8 cellular contexts compared by ENCODE assay signal in the genomic region with DNA sequence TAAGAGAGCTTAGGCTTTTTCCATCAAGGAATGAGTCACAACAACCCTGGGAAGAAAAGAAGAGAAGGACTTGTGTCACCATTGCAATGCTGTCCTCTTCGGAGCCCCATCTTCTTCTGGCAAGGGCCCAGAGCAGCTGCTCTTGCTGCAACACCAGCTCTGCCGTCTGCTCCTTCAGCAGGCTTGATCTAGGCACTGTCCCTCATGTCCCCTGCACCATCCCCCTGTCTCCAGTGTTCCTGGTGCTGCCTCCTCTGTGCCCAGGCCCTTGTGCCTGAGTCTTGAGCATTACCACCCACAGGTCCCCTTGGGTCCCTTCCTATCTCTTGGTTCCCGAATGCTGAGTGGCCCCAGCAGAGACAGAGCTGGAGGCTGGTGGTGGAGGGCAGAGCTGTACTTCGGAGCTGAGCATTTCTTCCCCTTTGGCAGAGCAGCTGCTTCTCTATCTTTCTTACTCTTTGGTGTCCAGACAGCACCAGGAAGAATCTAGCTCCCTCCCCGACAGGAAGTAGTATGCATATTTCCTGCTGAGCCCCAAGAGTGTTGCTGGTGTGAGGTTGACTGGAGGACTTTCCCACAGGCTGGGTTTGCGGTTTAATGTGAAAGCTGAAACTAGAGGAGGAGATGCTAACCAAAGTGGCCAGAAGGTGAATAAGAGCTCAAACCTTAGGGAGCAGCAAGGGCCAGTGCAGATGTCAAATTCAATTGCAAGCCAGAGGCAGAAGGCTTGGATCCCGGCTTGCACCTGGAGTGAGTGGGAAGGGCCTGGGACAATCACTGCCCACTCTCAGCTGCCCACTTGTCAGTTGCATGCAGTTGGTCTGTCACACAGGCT. TPM values are rescaled to one million over a fixed set of nuclear protein-coding genes. Genes with fewer than 3 reads are reported as not detected.
DNase-seq lines count a peak whose midpoint lies in the region; ATAC-seq and TF ChIP-seq lines count a peak whose summit lies in the region.

No MANE protein-coding gene starts in this region.

- no peaks in the 10 kb centered on the region for H4K20me1 ChIP-seq in Karpas-422 (ENCODE audit: insufficient read depth, low read depth, low read length)

- no peaks in the 10 kb centered on the region for H3K9me3 ChIP-seq in Karpas-422 (ENCODE audit: low read length)
- no peaks in the 10 kb centered on the region for H3K9me3 ChIP-seq in esophagus (ENCODE audit: control insufficient read depth in 2 of 2, insufficient read depth in 1 of 2, low read depth in 1 of 2, low read length in 1 of 2)
- no peaks in the 10 kb centered on the region for H3K9me3 ChIP-seq in parathyroid adenoma (ENCODE audit: control insufficient read depth, low read length)

- TF ChIP-seq CTCF in GM12875 (IDR thresholded peaks at IDR 0.05; ENCODE audit: borderline replicate concordance, insufficient read depth, low read depth, low read length) (no peak), parathyroid adenoma (IDR thresholded peaks at IDR 0.05) (no peak)

- H3K27me3 ChIP-seq in Karpas-422 (ENCODE audit: low read length) (no peaks in the 10 kb centered on the region), esophagus (ENCODE audit: control insufficient read depth in 1 of 2, insufficient read depth in 2 of 2, low read length in 2 of 2) (no peaks in the 10 kb centered on the region), parathyroid adenoma (ENCODE audit: control insufficient read depth, insufficient read depth, low read length) (no peaks in the 10 kb centered on the region)

- H3K4me2 ChIP-seq in Karpas-422 (ENCODE audit: low read depth, low read length, poor library complexity, severe bottlenecking), result peak overlapping the region; percentile 72
- no peak overlapping the region for H3K4me2 ChIP-seq in parathyroid adenoma (ENCODE audit: low read length)

- H3K79me2 ChIP-seq in Karpas-422 (ENCODE audit: low read length) (no peaks in the 10 kb centered on the region), parathyroid adenoma (no peaks in the 10 kb centered on the region)

- H3K36me3 ChIP-seq in Karpas-422 (ENCODE audit: insufficient read depth, low read length) (no peaks in the 10 kb centered on the region), esophagus (ENCODE audit: control insufficient read depth in 2 of 2, insufficient read depth in 2 of 2, low read length in 1 of 2) (no peaks in the 10 kb centered on the region), parathyroid adenoma (ENCODE audit: control insufficient read depth, insufficient read depth, low read length) (no peaks in the 10 kb centered on the region)

- H3K4me3 ChIP-seq in GM12875 (ENCODE audit: low read depth, low read length), result peak overlapping the region; percentile 46
- peak overlapping the region; percentile 66 for H3K4me3 ChIP-seq in Karpas-422 (ENCODE audit: low read length)
- no peak overlapping the region for H3K4me3 ChIP-seq in esophagus (ENCODE audit: low read depth in 1 of 2, low read length in 2 of 2)
- no peak overlapping the region for H3K4me3 ChIP-seq in parathyroid adenoma (ENCODE audit: low read depth, low read length)

- H3K27ac ChIP-seq in Karpas-422 (ENCODE audit: low read length) (peak overlapping the region; percentile 94), esophagus (ENCODE audit: low read depth in 2 of 2, low read length in 1 of 2) (peak overlapping the region; percentile 77 to 93), parathyroid adenoma (no peak overlapping the region)

- DNase-seq in Karpas-422, result peak; percentile 92
- peak; percentile 13 to 58 for DNase-seq in activated CD4-positive, alpha-beta T cell treated with anti-CD3 and anti-CD28 coated beads, Interleukin-2, amount 50 U/mL, for 24 hours (ENCODE audit: low read depth in 1 of 2, low spot score in 1 of 2)
- DNase-seq in SHP77 (lab: John Stamatoyannopoulos, UW), result no peak
- DNase-seq in DMS114 treated with DMSO at 0.1 percent for 48 hours (lab: John Stamatoyannopoulos, UW; ENCODE audit: unreplicated experiment), result no peak

- H2AFZ ChIP-seq in Karpas-422 (ENCODE audit: low read length) (no peak overlapping the region), parathyroid adenoma (peak overlapping the region; percentile 56)

- H3K9me2 ChIP-seq in Karpas-422 (replicated peaks; ENCODE audit: insufficient read depth, low read length), result no peaks in the 10 kb centered on the region

- WGBS in esophagus, 2 donors, result 48 to 53% methylated on average over 7 of the region's 7 CpGs

- H3K4me1 ChIP-seq in Karpas-422 (ENCODE audit: low read length) (peaks cover 65% of the 10 kb centered on the region), esophagus (ENCODE audit: control insufficient read depth in 2 of 2, insufficient read depth in 2 of 2, low read length in 1 of 2) (peaks cover 0 to 9% of the 10 kb centered on the region in 2 donors), parathyroid adenoma (no peaks in the 10 kb centered on the region)

- H3K9ac ChIP-seq in Karpas-422 (ENCODE audit: low read length) (peak overlapping the region; percentile 83), parathyroid adenoma (no peak overlapping the region)

- peak; percentile 78 for ATAC-seq in GM21825 (IDR thresholded peaks at IDR 0.05; ENCODE audit: unreplicated experiment)

RNA-seq across cellular contexts. Expression of a gene that starts 27.8 kb away (rescaled TPM):
- 74.0 and 107 TPM in 2 replicates for total RNA-seq in Karpas-422 (2014; rRNA removed; shearing (Covaris generic); ENCODE audit: low replicate concordance)
- 10 to 100 TPM; 16.2 to 18.3 TPM for polyA plus RNA-seq in esophagus

Comparison
In these comparisons a context has a peak if more than half of its experiments do, and no peak if none do; other contexts are left out.
1. H3K4me3 ChIP-seq: peak in GM12875 (single experiment) and Karpas-422 (single experiment); none in esophagus (0 of 2) and parathyroid adenoma (single experiment).
2. DNase-seq: peak in Karpas-422 (single experiment) and activated CD4-positive, alpha-beta T cell treated with anti-CD3 and anti-CD28 coated beads, Interleukin-2, amount 50 U/mL, for 24 hours (2 of 2); none in SHP77 (0 of 2) and DMS114 treated with DMSO at 0.1 percent for 48 hours (single experiment).